ENCODE assay signal across 27 cellular contexts in the genomic region with DNA sequence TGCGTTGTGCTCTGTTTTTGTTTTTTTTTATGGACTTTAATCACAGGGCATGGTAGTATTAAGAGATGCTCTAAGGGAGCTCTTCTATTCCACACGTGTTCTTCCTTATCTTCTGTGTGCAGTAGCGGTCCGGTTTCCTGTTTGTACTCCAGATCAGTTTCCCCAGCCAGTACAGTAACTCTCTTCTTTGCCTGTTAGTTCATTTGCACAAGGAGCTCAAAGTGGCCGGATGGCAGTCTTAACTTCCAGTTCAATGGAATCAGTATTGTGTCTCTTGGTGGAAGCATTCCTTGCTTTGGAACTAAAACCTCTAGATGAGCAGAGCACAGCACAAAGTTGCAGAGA.
DNase-seq lines count a peak whose midpoint lies in the region; ATAC-seq, FAIRE-seq and TF ChIP-seq lines count a peak whose summit lies in the region.
"Had no signal": no experiment of that assay in that cellular context is flagged by ENCODE, and none has a peak within 500 bp of the region (broad histone marks: within the 10 kb centered on the region; RNA-seq: fewer than 3 reads in every experiment).

No MANE protein-coding gene starts in this region.

- DNase-seq in GM12891 (ENCODE audit: insufficient read length, low spot score) (no peak), OCI-LY7 (ENCODE audit: low spot score) (no peak), lower lobe of right lung (no peak), DMS79 (lab: John Stamatoyannopoulos, UW) (no peak), NCI-H82 (lab: John Stamatoyannopoulos, UW) (no peak)
- no peak for DNase-seq in CD8-positive, alpha-beta T cell
- DNase-seq: activated CD4-positive, alpha-beta T cell treated with anti-CD3 and anti-CD28 coated beads, Interleukin-2, amount 50 U/mL, for 48 hours; activated CD8-positive, alpha-beta memory T cell treated with anti-CD3 and anti-CD28 coated beads, Interleukin-2, amount 50 U/mL, for 4 hours; activated naive CD8-positive, alpha-beta T cell treated with anti-CD3 and anti-CD28 coated beads for 36 hours; caudate nucleus; dorsolateral prefrontal cortex; left cardiac atrium; midbrain; NCI-H1417 treated with DMSO at 0.1 percent for 48 hours; NCI-H2107; nephron progenitor cell; NK-92 treated with Interleukin-12 subunit alpha and Interleukin-12 subunit beta, amount 100 ng/mL, for 24 hours; Peyer's patch; SJCRH30; stimulated activated CD4-positive, alpha-beta T cell treated with anti-CD3 and anti-CD28 coated beads, Interleukin-12 subunit alpha, Interleukin-12 subunit beta, amount 100 ng/mL, for 4 hours; stimulated activated CD4-positive, alpha-beta T cell treated with anti-CD3 and anti-CD28 coated beads, Interleukin-4, amount 100 ng/mL, for 4 hours; stimulated activated naive CD4-positive, alpha-beta T cell had no signal

- intact Hi-C loops in OCI-LY7 (cut with micrococcal nuclease; ENCODE audit: unreplicated experiment) = no loop called here
- intact Hi-C loops in dendritic cell treated with granulocyte-macrophage colony-stimulating factor and Interleukin-4, amounts not matched to agents 40 ng/mL and 50 ng/mL, for 4 days (cut with micrococcal nuclease) = no loop called here
- intact Hi-C loops in lower lobe of right lung (cut with DNase I) = no loop called here
- intact Hi-C loops in CD8-positive, alpha-beta T cell (cut with DNase I, micrococcal nuclease) = no loop called here

- no peak overlapping the region for H3K4me3 ChIP-seq in OCI-LY7 (ENCODE audit: low read depth, low read length, poor library complexity, severe bottlenecking)
- no peak overlapping the region for H3K4me3 ChIP-seq in lower lobe of right lung
- no peak overlapping the region for H3K4me3 ChIP-seq in CD8-positive, alpha-beta T cell (ENCODE audit: low read depth, low read length)
- H3K4me3 ChIP-seq: ascending aorta, dorsolateral prefrontal cortex, ovary, Peyer's patch, SJCRH30, thoracic aorta had no signal

- H3K4me1 ChIP-seq in OCI-LY7 (ENCODE audit: insufficient read depth, low read length, poor library complexity, severe bottlenecking) (peaks cover 85% of the 10 kb centered on the region), lower lobe of right lung (peaks cover 18% of the 10 kb centered on the region)
- H3K4me1 ChIP-seq in CD8-positive, alpha-beta T cell (ENCODE audit: insufficient read depth, low read length) = no peaks in the 10 kb centered on the region
- H3K4me1 ChIP-seq: SJCRH30 had no signal

- H3K79me2 ChIP-seq in OCI-LY7 (ENCODE audit: insufficient read depth, low read depth, low read length) = no peaks in the 10 kb centered on the region

- peak overlapping the region; percentile 50; the same call in 1 of the 2 replicates for H2AFZ ChIP-seq in OCI-LY7 (ENCODE audit: low read length)

- H3K9me3 Mint-ChIP-seq in dendritic cell treated with granulocyte-macrophage colony-stimulating factor and Interleukin-4, amounts not matched to agents 40 ng/mL and 50 ng/mL, for 4 days = peaks cover 3% of the 10 kb centered on the region
- H3K9me3 Mint-ChIP-seq in CD8-positive, alpha-beta T cell = peaks cover 5% of the 10 kb centered on the region

- H3K4me1 Mint-ChIP-seq in dendritic cell treated with granulocyte-macrophage colony-stimulating factor and Interleukin-4, amounts not matched to agents 40 ng/mL and 50 ng/mL, for 4 days (ENCODE audit: low read depth) = peaks cover 30% of the 10 kb centered on the region
- peaks cover 13% of the 10 kb centered on the region for H3K4me1 Mint-ChIP-seq in CD8-positive, alpha-beta T cell (ENCODE audit: low read depth)

- H3K9me3 ChIP-seq in OCI-LY7 (ENCODE audit: low read length) (peaks cover 10% of the 10 kb centered on the region; the same call in 1 of the 2 replicates), lower lobe of right lung (no peaks in the 10 kb centered on the region)
- H3K9me3 ChIP-seq in CD8-positive, alpha-beta T cell (ENCODE audit: low read length) = no peaks in the 10 kb centered on the region
- H3K9me3 ChIP-seq: ascending aorta, ovary, Peyer's patch, SJCRH30, thoracic aorta had no signal

- POLR2A ChIA-PET in OCI-LY7 (lab: Charles Lee) = interaction anchor here (0.6 to 1.1 kb wide), 3 partner anchors 9 to 26 kb away, joined by 3 to 6 read pairs (median 4); no protein-coding TSS in a partner anchor
- POLR2A ChIA-PET in CD8-positive, alpha-beta T cell (lab: Charles Lee) = interaction anchor here (0.6 kb wide), 1 partner anchor 35 kb away, joined by 3 read pairs; no protein-coding TSS in a partner anchor

- CTCF ChIA-PET in OCI-LY7 (lab: Charles Lee; ENCODE audit: unreplicated experiment) = interaction anchor here (1.2 kb wide), 1 partner anchor 10 kb away, joined by 4 read pairs; no protein-coding TSS in a partner anchor
- CTCF ChIA-PET in CD8-positive, alpha-beta T cell (lab: Charles Lee) = interaction anchor here (1.0 kb wide), 1 partner anchor 14 kb away, joined by 3 read pairs; no protein-coding TSS in a partner anchor

- H3K27ac ChIP-seq in OCI-LY7 (ENCODE audit: low read depth, low read length, poor library complexity, severe bottlenecking) (peak overlapping the region; percentile 6), lower lobe of right lung (peak overlapping the region; percentile 21)
- H3K27ac ChIP-seq in CD8-positive, alpha-beta T cell (ENCODE audit: low read depth, low read length) = no peak overlapping the region
- H3K27ac ChIP-seq: ascending aorta, dorsolateral prefrontal cortex, ovary, Peyer's patch, SJCRH30, thoracic aorta had no signal

- no peaks in the 10 kb centered on the region for H3K36me3 Mint-ChIP-seq in dendritic cell treated with granulocyte-macrophage colony-stimulating factor and Interleukin-4, amounts not matched to agents 40 ng/mL and 50 ng/mL, for 4 days (ENCODE audit: low read depth)
- H3K36me3 Mint-ChIP-seq in CD8-positive, alpha-beta T cell = no peaks in the 10 kb centered on the region
- H3K36me3 Mint-ChIP-seq: activated naive CD8-positive, alpha-beta T cell treated with anti-CD3 and anti-CD28 coated beads for 36 hours had no signal

- FAIRE-seq in GM12891 (lab: Jason Lieb, UNC) = peak; percentile 71

- H3K4me2 ChIP-seq in OCI-LY7 (ENCODE audit: low read length) = 0 out of 2 replicates have a peak overlapping the region, but pooled peaks have one; percentile 1

- no peak overlapping the region for H3K4me3 Mint-ChIP-seq in dendritic cell treated with granulocyte-macrophage colony-stimulating factor and Interleukin-4, amounts not matched to agents 40 ng/mL and 50 ng/mL, for 4 days
- H3K4me3 Mint-ChIP-seq in CD8-positive, alpha-beta T cell = no peak overlapping the region
- H3K4me3 Mint-ChIP-seq: activated naive CD8-positive, alpha-beta T cell treated with anti-CD3 and anti-CD28 coated beads for 36 hours; nephron progenitor cell had no signal

- no peaks in the 10 kb centered on the region for H3K27me3 Mint-ChIP-seq in dendritic cell treated with granulocyte-macrophage colony-stimulating factor and Interleukin-4, amounts not matched to agents 40 ng/mL and 50 ng/mL, for 4 days
- H3K27me3 Mint-ChIP-seq in CD8-positive, alpha-beta T cell (ENCODE audit: low read depth) = no peaks in the 10 kb centered on the region
- H3K27me3 Mint-ChIP-seq: activated naive CD8-positive, alpha-beta T cell treated with anti-CD3 and anti-CD28 coated beads for 36 hours had no signal

- TF ChIP-seq POLR2A in GM12891 (IDR thresholded peaks at IDR 0.05; ENCODE audit: low read depth, low read length) = no peak

- H3K9me2 ChIP-seq in OCI-LY7 (ENCODE audit: insufficient read depth, low read length) = no peaks in the 10 kb centered on the region

- no peak for ATAC-seq in lower lobe of right lung
- ATAC-seq in CD8-positive, alpha-beta T cell = no peak
- ATAC-seq: left cardiac atrium had no signal

- H3K27me3 ChIP-seq in lower lobe of right lung (ENCODE audit: low read depth) = no peaks in the 10 kb centered on the region
- no peaks in the 10 kb centered on the region for H3K27me3 ChIP-seq in CD8-positive, alpha-beta T cell (ENCODE audit: insufficient read depth, low read length)
- H3K27me3 ChIP-seq: ascending aorta, dorsolateral prefrontal cortex, ovary, Peyer's patch, SJCRH30 had no signal

- no TSS peak for BruUV-seq in OCI-LY7 (replicated peaks; lab: Mats Ljungman, UMichigan)

- H3K36me3 ChIP-seq in OCI-LY7 (ENCODE audit: insufficient read depth, low read length) = peaks cover 7% of the 10 kb centered on the region; the same call in 1 of the 2 replicates
- no peaks in the 10 kb centered on the region for H3K36me3 ChIP-seq in lower lobe of right lung
- no peaks in the 10 kb centered on the region for H3K36me3 ChIP-seq in CD8-positive, alpha-beta T cell (ENCODE audit: insufficient read depth, low read length)
- H3K36me3 ChIP-seq: ascending aorta, ovary, Peyer's patch, SJCRH30, thoracic aorta had no signal

- no peaks in the 10 kb centered on the region for H4K20me1 ChIP-seq in OCI-LY7 (ENCODE audit: insufficient read depth, low read length)

- TF ChIP-seq CTCF in OCI-LY7 (conservative IDR thresholded peaks at IDR 0.05; ENCODE audit: low read length) (no peak), lower lobe of right lung (IDR thresholded peaks at IDR 0.05) (no peak)
- TF ChIP-seq CTCF in CD8-positive, alpha-beta T cell (IDR thresholded peaks at IDR 0.05) = no peak

- H3K27ac Mint-ChIP-seq in dendritic cell treated with granulocyte-macrophage colony-stimulating factor and Interleukin-4, amounts not matched to agents 40 ng/mL and 50 ng/mL, for 4 days = peak overlapping the region; percentile 70
- no peak overlapping the region for H3K27ac Mint-ChIP-seq in CD8-positive, alpha-beta T cell
- H3K27ac Mint-ChIP-seq: activated naive CD8-positive, alpha-beta T cell treated with anti-CD3 and anti-CD28 coated beads for 36 hours; activated T-helper 2 cell treated with anti-CD3 and anti-CD28 coated beads, Interferon-gamma antibody, Interleukin-2, Interleukin-4, amounts not matched to agents 10 μg/mL and 5 μg/mL and 100 μg/mL, durations not matched to agents 14 hours and 24 hours and 36 hours; nephron progenitor cell had no signal

TF ChIP-seq in GM12891, 5 proteins besides CTCF, POLR2A, EP300 and RAD21:
- TF ChIP-seq PAX5 (IDR thresholded peaks at IDR 0.05; ENCODE audit: insufficient read depth, low read length, severe bottlenecking) (no peak), POU2F2 (IDR thresholded peaks at IDR 0.05; ENCODE audit: low read depth, low read length) (no peak), TAF1 (IDR thresholded peaks at IDR 0.05; ENCODE audit: low read depth, low read length) (no peak), POLR2AphosphoS5 (IDR thresholded peaks at IDR 0.05; ENCODE audit: low read depth, low read length) (no peak), SPI1 (IDR thresholded peaks at IDR 0.05; ENCODE audit: low read depth, low read length) (no peak)
